Comparison of ENCODE assay signal across 13 cellular contexts in the genomic region with DNA sequence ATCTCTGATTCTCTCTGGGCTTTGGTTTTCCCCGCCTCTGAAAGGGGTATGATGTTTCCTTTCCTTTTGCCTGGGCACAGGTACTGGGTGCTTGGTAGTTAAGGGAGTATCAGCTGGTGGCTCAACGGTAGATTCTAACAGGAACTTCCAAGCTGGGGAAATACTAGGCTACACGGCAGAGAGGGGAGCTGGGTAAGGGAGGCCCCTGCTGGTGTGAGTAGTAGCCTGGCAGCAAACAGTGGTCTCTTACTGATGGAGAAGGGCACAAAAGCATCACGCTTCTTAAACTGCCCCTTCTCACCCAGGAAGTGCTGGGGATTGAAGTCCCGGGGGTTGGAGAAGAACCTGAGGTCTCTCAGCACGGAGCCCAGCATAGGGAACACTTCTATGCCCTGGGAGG. TPM values are rescaled to one million over a fixed set of nuclear protein-coding genes. Genes with fewer than 3 reads are reported as not detected.
DNase-seq lines count a peak whose midpoint lies in the region; ATAC-seq and TF ChIP-seq lines count a peak whose summit lies in the region.
"Had no signal": no experiment of that assay in that cellular context is flagged by ENCODE, and none has a peak within 500 bp of the region (broad histone marks: within the 10 kb centered on the region; RNA-seq: fewer than 3 reads in every experiment).

No MANE protein-coding gene starts in this region.

- peak; percentile 62 for DNase-seq in activated naive CD4-positive, alpha-beta T cell treated with anti-CD3 and anti-CD28 coated beads, Interleukin-2, amount 10 ng/mL, durations not matched to agents 7 days and 5 days
- no peak for DNase-seq in activated naive CD4-positive, alpha-beta T cell (lab: John Stamatoyannopoulos, UW)
- DNase-seq in NOMO-1 treated with dmso at 0.1 percent for 144 hours (lab: John Stamatoyannopoulos, UW; ENCODE audit: unreplicated experiment) = peak; percentile 21
- DNase-seq in effector memory CD4-positive, alpha-beta T cell = peak in 2 of 3 donors; percentile 2 to 6
- peak; percentile 14 for DNase-seq in stimulated activated CD8-positive, alpha-beta memory T cell treated with anti-CD3 and anti-CD28 coated beads, Interleukin-15, amount 100 ng/mL, for 1 hour (ENCODE audit: low read depth)
- DNase-seq in chondrocyte (ENCODE audit: low spot score) = no peak
- DNase-seq: HCEC 1CT, NCI-H226 had no signal

- H3K9me3 ChIP-seq in effector memory CD4-positive, alpha-beta T cell (ENCODE audit: control insufficient read depth, low read length) = no peaks in the 10 kb centered on the region

- H3K4me1 ChIP-seq in effector memory CD4-positive, alpha-beta T cell (ENCODE audit: control insufficient read depth, insufficient read depth, low read length, poor library complexity, severe bottlenecking) = no peaks in the 10 kb centered on the region

- H3K4me3 Mint-ChIP-seq in activated naive CD4-positive, alpha-beta T cell treated with anti-CD3 and anti-CD28 coated beads, Interleukin-2, amount 10 ng/mL, durations not matched to agents 7 days and 5 days = peak overlapping the region; percentile 67
- no peak overlapping the region for H3K4me3 Mint-ChIP-seq in chondrocyte (ENCODE audit: unreplicated experiment)

- H3K27me3 Mint-ChIP-seq in activated naive CD4-positive, alpha-beta T cell treated with anti-CD3 and anti-CD28 coated beads, Interleukin-2, amount 10 ng/mL, durations not matched to agents 7 days and 5 days = peaks cover 43% of the 10 kb centered on the region
- peaks cover 19% of the 10 kb centered on the region for H3K27me3 Mint-ChIP-seq in chondrocyte (ENCODE audit: low read depth)

- CTCF ChIA-PET in activated naive CD4-positive, alpha-beta T cell treated with anti-CD3 and anti-CD28 coated beads, Interleukin-2, amount 10 ng/mL, durations not matched to agents 7 days and 5 days (lab: Charles Lee) = interaction anchor here (0.9 to 1.0 kb wide), 3 partner anchors 15 to 155 kb away, joined by 3 read pairs; partner anchors contain the start of gene CYP2A6

- ATAC-seq in HG03175 (IDR thresholded peaks at IDR 0.05; ENCODE audit: unreplicated experiment) (no peak), HG03439 (IDR thresholded peaks at IDR 0.05; ENCODE audit: unreplicated experiment) (no peak)

- H3K4me1 Mint-ChIP-seq in activated naive CD4-positive, alpha-beta T cell treated with anti-CD3 and anti-CD28 coated beads, Interleukin-2, amount 10 ng/mL, durations not matched to agents 7 days and 5 days = peaks cover 24% of the 10 kb centered on the region
- H3K4me1 Mint-ChIP-seq in chondrocyte (ENCODE audit: low read depth) = no peaks in the 10 kb centered on the region

- no peak overlapping the region for H3K27ac ChIP-seq in effector memory CD4-positive, alpha-beta T cell (ENCODE audit: insufficient read depth, low read length, poor library complexity, severe bottlenecking)
- H3K27ac ChIP-seq: BLaER1 treated with 17β-estradiol and CSF1 and Interleukin-3, amounts not matched to agents 10 nM and 100 nM had no signal

- no peak overlapping the region for H3K4me3 ChIP-seq in effector memory CD4-positive, alpha-beta T cell (ENCODE audit: insufficient read depth, low read depth, low read length, poor library complexity, severe bottlenecking)
- H3K4me3 ChIP-seq: BLaER1 treated with 17β-estradiol and CSF1 and Interleukin-3, amounts not matched to agents 10 nM and 100 nM had no signal

- H3K9me3 Mint-ChIP-seq in activated naive CD4-positive, alpha-beta T cell treated with anti-CD3 and anti-CD28 coated beads, Interleukin-2, amount 10 ng/mL, durations not matched to agents 7 days and 5 days = peaks cover 9% of the 10 kb centered on the region
- peaks cover 14% of the 10 kb centered on the region for H3K9me3 Mint-ChIP-seq in chondrocyte (ENCODE audit: low read depth)

- H3K27me3 ChIP-seq in effector memory CD4-positive, alpha-beta T cell (replicated peaks; ENCODE audit: control insufficient read depth, insufficient read depth, low read length, poor library complexity, severe bottlenecking) = no peaks in the 10 kb centered on the region
- H3K27me3 ChIP-seq: BLaER1 treated with 17β-estradiol and CSF1 and Interleukin-3, amounts not matched to agents 10 nM and 100 nM had no signal

- no peak overlapping the region for H3K27ac Mint-ChIP-seq in activated naive CD4-positive, alpha-beta T cell treated with anti-CD3 and anti-CD28 coated beads, Interleukin-2, amount 10 ng/mL, durations not matched to agents 7 days and 5 days
- no peak overlapping the region for H3K27ac Mint-ChIP-seq in chondrocyte (ENCODE audit: unreplicated experiment)

- TF ChIP-seq CTCF in chondrocyte (IDR thresholded peaks at IDR 0.05) = no peak

- no peaks in the 10 kb centered on the region for H3K36me3 ChIP-seq in effector memory CD4-positive, alpha-beta T cell (ENCODE audit: control insufficient read depth, insufficient read depth, low read length)
- H3K36me3 ChIP-seq: BLaER1 treated with 17β-estradiol and CSF1 and Interleukin-3, amounts not matched to agents 10 nM and 100 nM; spleen had no signal

- H3K36me3 Mint-ChIP-seq in activated naive CD4-positive, alpha-beta T cell treated with anti-CD3 and anti-CD28 coated beads, Interleukin-2, amount 10 ng/mL, durations not matched to agents 7 days and 5 days = peaks cover 2% of the 10 kb centered on the region
- H3K36me3 Mint-ChIP-seq in chondrocyte (ENCODE audit: low read depth) = no peaks in the 10 kb centered on the region

RNA-seq across cellular contexts. Expression of gene CYP2A7, which starts 26.9 kb away (rescaled TPM):
- not detected in 3 replicates for total RNA-seq in chondrocyte
- total RNA-seq: spleen, temporal lobe had no signal

RNA-seq across cellular contexts. Expression of gene CYP2A6, which starts 58.7 kb away (rescaled TPM):
- total RNA-seq in chondrocyte = not detected in 3 replicates
- total RNA-seq: temporal lobe had no signal

Comparison
In these comparisons a context has a peak if more than half of its experiments do, and no peak if none do; other contexts are left out.
1. DNase-seq: peak in activated naive CD4-positive, alpha-beta T cell treated with anti-CD3 and anti-CD28 coated beads, Interleukin-2, amount 10 ng/mL, durations not matched to agents 7 days and 5 days (single experiment), NOMO-1 treated with dmso at 0.1 percent for 144 hours (single experiment), effector memory CD4-positive, alpha-beta T cell (2 of 3) and stimulated activated CD8-positive, alpha-beta memory T cell treated with anti-CD3 and anti-CD28 coated beads, Interleukin-15, amount 100 ng/mL, for 1 hour (single experiment); none in activated naive CD4-positive, alpha-beta T cell (0 of 4) and chondrocyte (single experiment).